In the genomic region with DNA sequence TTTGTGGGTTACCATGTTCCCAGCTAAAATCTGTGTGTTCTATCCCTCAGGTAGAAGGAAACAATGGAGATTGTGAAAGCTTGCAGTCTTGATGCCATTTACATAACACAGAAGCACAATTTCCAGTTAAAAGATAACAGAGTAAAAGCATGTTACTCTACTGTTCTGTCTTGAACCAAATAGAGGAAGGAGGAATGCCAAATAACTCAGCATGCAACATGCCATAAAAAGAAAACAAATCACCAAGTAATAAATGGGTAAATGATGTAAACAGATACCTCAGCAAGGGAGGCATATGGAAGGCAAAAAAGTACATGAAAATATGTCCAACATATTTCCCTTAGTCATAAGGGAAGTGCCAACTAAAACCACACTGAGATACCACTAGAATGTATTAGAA, we compare ENCODE assay signal across 1 cellular context.
TF ChIP-seq lines count a peak whose summit lies in the region.

No MANE protein-coding gene starts in this region.

TF ChIP-seq in H1, 55 proteins besides CTCF, POLR2A, EP300 and RAD21:
- TF ChIP-seq CBX5 (IDR thresholded peaks at IDR 0.05; ENCODE audit: low read depth, low read length) (no peak), CBX8 (IDR thresholded peaks at IDR 0.05; ENCODE audit: borderline replicate concordance, low read depth, low read length) (no peak), SP2 (IDR thresholded peaks at IDR 0.05; ENCODE audit: low read length) (no peak), NRF1 (IDR thresholded peaks at IDR 0.05; ENCODE audit: low read depth, low read length) (no peak), POLR2AphosphoS5 (IDR thresholded peaks at IDR 0.05; ENCODE audit: low read depth, low read length) (no peak), SUZ12 (IDR thresholded peaks at IDR 0.05; ENCODE audit: low read length) (no peak), TBP (IDR thresholded peaks at IDR 0.05; ENCODE audit: low read depth, low read length) (no peak)
